ENCODE assay signal across 9 cellular contexts in genomic region chr16:29368985-29369384, GRCh38. TPM values are rescaled to one million over a fixed set of nuclear protein-coding genes. Genes with fewer than 3 reads are reported as not detected.
DNase-seq lines count a peak whose midpoint lies in the region; ATAC-seq and TF ChIP-seq lines count a peak whose summit lies in the region.
"Not testable (repeated sequence)": the region's sequence is repeated elsewhere in the genome, so short reads cannot be mapped to it uniquely, and the experiment has no call there.
"Had no signal": no experiment of that assay in that cellular context is flagged by ENCODE, and none has a peak within 500 bp of the region (broad histone marks: within the 10 kb centered on the region; RNA-seq: fewer than 3 reads in every experiment).

No MANE protein-coding gene starts in this region.

- intact Hi-C loops in HCT116 (cut with micrococcal nuclease); dorsolateral prefrontal cortex (cut with DNase I); Right ventricle myocardium superior (cut with DNase I); naive thymus-derived CD4-positive, alpha-beta T cell (cut with micrococcal nuclease): not testable (repeated sequence)

- not testable (repeated sequence) for H3K4me3 Mint-ChIP-seq in WTC11; activated T-helper 17 cell treated with anti-CD3 and anti-CD28 coated beads, Interleukin-2, amount 50 U/mL, for 72 hours; naive thymus-derived CD4-positive, alpha-beta T cell; stimulated activated memory B cell treated with anti-CD40 and anti-IgM and Interleukin-4, amounts not matched to agents 10 μg/mL and 1 μg/mL and 100 μg/mL, for 72 hours

- H3K4me1 ChIP-seq in BE2C; HCT116 (ENCODE audit: control insufficient read depth in 1 of 2, insufficient read depth in 2 of 2, low read length in 2 of 2); naive thymus-derived CD4-positive, alpha-beta T cell (ENCODE audit: control insufficient read depth in 2 of 2, insufficient read depth in 2 of 2, low read length in 2 of 2): not testable (repeated sequence)

- H3K4me1 Mint-ChIP-seq in WTC11; activated T-helper 17 cell treated with anti-CD3 and anti-CD28 coated beads, Interleukin-2, amount 50 U/mL, for 72 hours; naive thymus-derived CD4-positive, alpha-beta T cell; stimulated activated memory B cell treated with anti-CD40 and anti-IgM and Interleukin-4, amounts not matched to agents 10 μg/mL and 1 μg/mL and 100 μg/mL, for 72 hours: not testable (repeated sequence)

- not testable (repeated sequence) for TF ChIP-seq CTCF in BE2C (IDR thresholded peaks at IDR 0.05; ENCODE audit: low read depth, low read length); HCT116 (IDR thresholded peaks at IDR 0.05 in 2 of 3, conservative IDR thresholded peaks at IDR 0.05 in 1 of 3; ENCODE audit: borderline replicate concordance in 1 of 3, insufficient read depth in 1 of 3, low read depth in 2 of 3, low read length in 2 of 3); WTC11 (IDR thresholded peaks at IDR 0.05); dorsolateral prefrontal cortex (IDR thresholded peaks at IDR 0.05 in 54 of 56, conservative IDR thresholded peaks at IDR 0.05 in 2 of 56; ENCODE audit: low read depth in 1 of 56, partially characterized antibody in 56 of 56)

- ATAC-seq in HCT116 = peak; percentile 87
- peak; percentile 100 for ATAC-seq in WTC11
- ATAC-seq in activated T-helper 17 cell treated with anti-CD3 and anti-CD28 coated beads, Interleukin-2, amount 50 U/mL, for 72 hours (replicated peaks) = peak; percentile 50
- peak; percentile 34 for ATAC-seq in Right ventricle myocardium superior (ENCODE audit: poor library complexity)
- ATAC-seq in naive thymus-derived CD4-positive, alpha-beta T cell = peak; percentile 61
- peak; percentile 34 for ATAC-seq in stimulated activated memory B cell treated with anti-CD40 and anti-IgM and Interleukin-4, amounts not matched to agents 10 μg/mL and 1 μg/mL and 100 μg/mL, for 72 hours

- POLR2A ChIA-PET in HCT116 (lab: Charles Lee); WTC11 (lab: Charles Lee); naive thymus-derived CD4-positive, alpha-beta T cell (lab: Charles Lee): not testable (repeated sequence)

- not testable (repeated sequence) for H3K9ac ChIP-seq in HCT116 (ENCODE audit: low read length)

- H2AFZ ChIP-seq in HCT116 (ENCODE audit: low read depth, low read length, poor library complexity, severe bottlenecking) = not testable (repeated sequence)

- H3K27ac ChIP-seq in HCT116 (ENCODE audit: low read depth, low read length); dorsolateral prefrontal cortex; naive thymus-derived CD4-positive, alpha-beta T cell (ENCODE audit: low read depth, low read length): not testable (repeated sequence)

- not testable (repeated sequence) for H3K9me3 ChIP-seq in BE2C; HCT116 (ENCODE audit: control insufficient read depth in 1 of 2, insufficient read depth in 1 of 2, low read depth in 1 of 2, low read length in 2 of 2); naive thymus-derived CD4-positive, alpha-beta T cell (ENCODE audit: control insufficient read depth in 2 of 3, low read length in 3 of 3)

- CTCF ChIA-PET in HCT116 (lab: Charles Lee); WTC11 (lab: Charles Lee); naive thymus-derived CD4-positive, alpha-beta T cell (lab: Charles Lee): not testable (repeated sequence)

- not testable (repeated sequence) for H4K20me1 ChIP-seq in HCT116 (ENCODE audit: insufficient read depth)

- peak; percentile 51 for DNase-seq in BE2C
- not testable (repeated sequence) for DNase-seq in HCT116 (ENCODE audit: low read depth, low spot score); Right ventricle myocardium superior; naive thymus-derived CD4-positive, alpha-beta T cell
- peak; percentile 39 for DNase-seq in WTC11 (ENCODE audit: low spot score)
- peak in 6 of 10 donors; percentile 9 to 76 (median 36) for DNase-seq in dorsolateral prefrontal cortex

- H3K36me3 ChIP-seq in BE2C; HCT116 (ENCODE audit: control insufficient read depth in 1 of 2, insufficient read depth in 2 of 2, low read length in 2 of 2); naive thymus-derived CD4-positive, alpha-beta T cell (ENCODE audit: control insufficient read depth in 2 of 3, insufficient read depth in 3 of 3, low read length in 3 of 3): not testable (repeated sequence)

- H3K4me2 ChIP-seq in HCT116 (ENCODE audit: low read length) = not testable (repeated sequence)

- H3K27me3 Mint-ChIP-seq in WTC11 (ENCODE audit: low read depth); activated T-helper 17 cell treated with anti-CD3 and anti-CD28 coated beads, Interleukin-2, amount 50 U/mL, for 72 hours; naive thymus-derived CD4-positive, alpha-beta T cell; stimulated activated memory B cell treated with anti-CD40 and anti-IgM and Interleukin-4, amounts not matched to agents 10 μg/mL and 1 μg/mL and 100 μg/mL, for 72 hours: not testable (repeated sequence)

- not testable (repeated sequence) for H3K79me2 ChIP-seq in HCT116 (ENCODE audit: insufficient read depth, low read length)

- not testable (repeated sequence) for H3K9me3 Mint-ChIP-seq in WTC11; activated T-helper 17 cell treated with anti-CD3 and anti-CD28 coated beads, Interleukin-2, amount 50 U/mL, for 72 hours; naive thymus-derived CD4-positive, alpha-beta T cell; stimulated activated memory B cell treated with anti-CD40 and anti-IgM and Interleukin-4, amounts not matched to agents 10 μg/mL and 1 μg/mL and 100 μg/mL, for 72 hours

- RAD21 ChIA-PET in HCT116 (lab: Charles Lee; ENCODE audit: low non-redundant PET in 1 of 2, low total read pairs in 2 of 2, uncharacterized antibody in 2 of 2, unreplicated experiment in 2 of 2) = not testable (repeated sequence)

- not testable (repeated sequence) for H3K36me3 Mint-ChIP-seq in WTC11; activated T-helper 17 cell treated with anti-CD3 and anti-CD28 coated beads, Interleukin-2, amount 50 U/mL, for 72 hours (ENCODE audit: low read depth); naive thymus-derived CD4-positive, alpha-beta T cell; stimulated activated memory B cell treated with anti-CD40 and anti-IgM and Interleukin-4, amounts not matched to agents 10 μg/mL and 1 μg/mL and 100 μg/mL, for 72 hours

- not testable (repeated sequence) for BruUV-seq in HCT116 (replicated peaks; lab: Mats Ljungman, UMichigan)

- H3K4me3 ChIP-seq in BE2C (ENCODE audit: low read depth, low read length); HCT116 (replicated peaks in 1 of 2; ENCODE audit: low read depth in 1 of 2, low read length in 2 of 2); dorsolateral prefrontal cortex; naive thymus-derived CD4-positive, alpha-beta T cell (ENCODE audit: low read length): not testable (repeated sequence)

- H3K27ac Mint-ChIP-seq in WTC11; activated T-helper 17 cell treated with anti-CD3 and anti-CD28 coated beads, Interleukin-2, amount 50 U/mL, for 72 hours; naive thymus-derived CD4-positive, alpha-beta T cell; stimulated activated memory B cell treated with anti-CD40 and anti-IgM and Interleukin-4, amounts not matched to agents 10 μg/mL and 1 μg/mL and 100 μg/mL, for 72 hours: not testable (repeated sequence)

- TF ChIP-seq POLR2A in HCT116 (IDR thresholded peaks at IDR 0.05; ENCODE audit: borderline replicate concordance, extremely low read depth, insufficient read depth, insufficient read length) = not testable (repeated sequence)

- H3K9me2 ChIP-seq in HCT116 (ENCODE audit: insufficient read depth) = not testable (repeated sequence)

- not testable (repeated sequence) for TF ChIP-seq RAD21 in HCT116 (IDR thresholded peaks at IDR 0.05; ENCODE audit: low read depth)

- not testable (repeated sequence) for H3K27me3 ChIP-seq in BE2C; HCT116 (ENCODE audit: insufficient read depth, low read length); dorsolateral prefrontal cortex; naive thymus-derived CD4-positive, alpha-beta T cell (ENCODE audit: control insufficient read depth in 2 of 2, insufficient read depth in 2 of 2, low read length in 2 of 2)

RNA-seq across cellular contexts. Expression of gene NPIPB11, which starts 37.5 kb away (rescaled TPM):
- polyA plus RNA-seq in BE2C (2012; ENCODE audit: insufficient read depth, insufficient read length, low read depth) = 2.5 TPM
- 0.37 TPM for total RNA-seq in HCT116 (2021; ENCODE audit: unreplicated experiment)
- 1.0 and 1.1 TPM in 2 replicates for polyA plus RNA-seq in HCT116 (2012)
- total RNA-seq in WTC11 (2021) = 1.5 to 2.6 TPM (median 2.3 TPM) in 3 replicates
- total RNA-seq in activated T-helper 17 cell treated with anti-CD3 and anti-CD28 coated beads, Interleukin-2, amount 50 U/mL, for 72 hours = 1 to 10 TPM; 2.1 to 3.9 TPM
- 10 to 100 TPM in 1 of 120 experiments, 1 to 10 TPM in 117, under 1 TPM in 2; 0.43 to 14.9 (median 2.8) TPM for total RNA-seq in dorsolateral prefrontal cortex
- 0.27 TPM for total RNA-seq in Right ventricle myocardium superior
- 1 to 10 TPM; 2.1 to 4.9 (median 2.6) TPM for total RNA-seq in naive thymus-derived CD4-positive, alpha-beta T cell
- polyA plus RNA-seq in naive thymus-derived CD4-positive, alpha-beta T cell = under 1 TPM; 0.20 to 0.67 TPM
- total RNA-seq: A172 had no signal

Comparison
In these comparisons a context has a peak if more than half of its experiments do, and no peak if none do; other contexts are left out.
1. ATAC-seq: peak in every context shown above with its lines; median percentile 100 in WTC11; 87 in HCT116; 61 in naive thymus-derived CD4-positive, alpha-beta T cell; 50 in activated T-helper 17 cell treated with anti-CD3 and anti-CD28 coated beads, Interleukin-2, amount 50 U/mL, for 72 hours; 34 in Right ventricle myocardium superior; 34 in stimulated activated memory B cell treated with anti-CD40 and anti-IgM and Interleukin-4, amounts not matched to agents 10 μg/mL and 1 μg/mL and 100 μg/mL, for 72 hours.